Comparison of ENCODE assay signal across 9 cellular contexts in the genomic region with DNA sequence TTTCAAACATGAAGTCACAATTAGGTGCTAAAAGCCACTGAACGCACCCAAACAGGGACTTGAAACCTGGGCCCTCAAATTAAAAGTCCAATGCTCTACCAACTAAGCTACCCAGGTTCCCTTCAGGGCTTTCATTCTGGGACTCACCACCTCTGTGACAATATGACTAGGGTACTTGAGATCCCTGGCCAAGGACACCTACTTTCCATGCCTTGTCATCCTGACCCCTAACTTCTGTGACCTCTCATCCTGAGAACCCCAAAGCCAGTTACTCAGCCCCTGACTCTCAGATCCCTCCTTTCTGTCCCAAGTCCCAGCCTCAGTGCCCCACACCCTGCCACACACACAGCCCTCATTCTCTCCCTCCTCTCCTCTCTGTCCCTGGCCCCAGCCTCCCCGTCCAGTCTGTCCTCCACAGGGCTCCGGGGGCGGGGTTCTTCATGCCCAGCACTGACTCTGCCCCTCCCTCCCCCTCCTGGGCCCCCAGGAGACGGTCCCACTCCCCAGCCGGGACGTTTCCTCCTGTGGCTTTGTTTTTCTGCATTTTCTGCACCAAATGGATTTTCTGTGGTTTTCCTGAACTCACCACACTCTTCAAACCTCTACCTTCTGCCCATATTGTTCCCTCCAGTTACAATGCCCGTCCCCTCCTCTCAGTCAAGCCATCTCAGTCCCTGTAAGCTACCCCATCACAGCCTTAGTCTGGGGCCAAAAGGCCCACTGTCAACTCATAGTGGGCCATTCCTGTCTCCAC. TPM values are rescaled to one million over a fixed set of nuclear protein-coding genes. Genes with fewer than 3 reads are reported as not detected.
DNase-seq lines count a peak whose midpoint lies in the region; ATAC-seq and TF ChIP-seq lines count a peak whose summit lies in the region.
"Had no signal": no experiment of that assay in that cellular context is flagged by ENCODE, and none has a peak within 500 bp of the region (broad histone marks: within the 10 kb centered on the region; RNA-seq: fewer than 3 reads in every experiment).

No MANE protein-coding gene starts in this region.

- H3K27ac ChIP-seq in CD4-positive, alpha-beta T cell (ENCODE audit: low read depth, low read length), result no peak overlapping the region

- ATAC-seq in CD4-positive, alpha-beta T cell (ENCODE audit: poor library complexity), result no peak
- no peak for ATAC-seq in naive thymus-derived CD8-positive, alpha-beta T cell
- ATAC-seq in HG03039 (IDR thresholded peaks at IDR 0.05; ENCODE audit: unreplicated experiment), result no peak

- H3K36me3 Mint-ChIP-seq in CD4-positive, alpha-beta T cell (ENCODE audit: low read depth), result no peaks in the 10 kb centered on the region
- H3K36me3 Mint-ChIP-seq in activated naive CD8-positive, alpha-beta T cell, result no peaks in the 10 kb centered on the region
- H3K36me3 Mint-ChIP-seq in naive thymus-derived CD8-positive, alpha-beta T cell, result no peaks in the 10 kb centered on the region

- POLR2A ChIA-PET in CD4-positive, alpha-beta T cell (lab: Charles Lee), result interaction anchor here (0.7 to 3.1 kb wide), 16 partner anchors 12 to 105 kb away, joined by 3 to 19 read pairs (median 4); a partner anchor contains a TSS
- POLR2A ChIA-PET in naive thymus-derived CD8-positive, alpha-beta T cell (lab: Charles Lee), result interaction anchor here (0.6 to 3.9 kb wide), 14 partner anchors 8 to 78 kb away, joined by 3 to 25 read pairs (median 4); a partner anchor contains a TSS

- CTCF ChIA-PET in CD4-positive, alpha-beta T cell (lab: Charles Lee), result interaction anchor here (1.0 to 4.3 kb wide), 10 partner anchors 12 to 106 kb away, joined by 3 to 31 read pairs (median 5); a partner anchor contains a TSS

- no peaks in the 10 kb centered on the region for H3K27me3 ChIP-seq in CD4-positive, alpha-beta T cell (ENCODE audit: control insufficient read depth, insufficient read depth, low read length)
- H3K27me3 ChIP-seq: left lung had no signal

- no peaks in the 10 kb centered on the region for H3K9me3 ChIP-seq in CD4-positive, alpha-beta T cell (ENCODE audit: control insufficient read depth, low read length)
- H3K9me3 ChIP-seq: left lung had no signal

- TF ChIP-seq CTCF in CD4-positive, alpha-beta T cell (IDR thresholded peaks at IDR 0.05), result peak; percentile 4

- no peaks in the 10 kb centered on the region for H3K27me3 Mint-ChIP-seq in CD4-positive, alpha-beta T cell
- no peaks in the 10 kb centered on the region for H3K27me3 Mint-ChIP-seq in activated naive CD8-positive, alpha-beta T cell
- no peaks in the 10 kb centered on the region for H3K27me3 Mint-ChIP-seq in naive thymus-derived CD8-positive, alpha-beta T cell

- DNase-seq in CD4-positive, alpha-beta T cell, result no peak
- peak; percentile 62 for DNase-seq in Jurkat, Clone E6-1 (ENCODE audit: low read depth, low spot score)
- no peak for DNase-seq in naive thymus-derived CD8-positive, alpha-beta T cell
- DNase-seq in ureter (ENCODE audit: low spot score) (no peak), NCI-H82 treated with DMSO at 0.1 percent for 48 hours (lab: John Stamatoyannopoulos, UW; ENCODE audit: unreplicated experiment) (no peak), germinal center (ENCODE audit: low spot score) (no peak)

- peak overlapping the region; percentile 47 for H3K4me3 ChIP-seq in Jurkat, Clone E6-1 (ENCODE audit: low read length)

- H3K27ac Mint-ChIP-seq in CD4-positive, alpha-beta T cell, result peak overlapping the region; percentile 28
- H3K27ac Mint-ChIP-seq in activated naive CD8-positive, alpha-beta T cell, result peak overlapping the region; percentile 85
- peak overlapping the region; percentile 14 to 91 (median 76) for H3K27ac Mint-ChIP-seq in naive thymus-derived CD8-positive, alpha-beta T cell

- H3K4me1 Mint-ChIP-seq in CD4-positive, alpha-beta T cell (ENCODE audit: low read depth), result peaks cover 27% of the 10 kb centered on the region
- peaks cover 20% of the 10 kb centered on the region for H3K4me1 Mint-ChIP-seq in activated naive CD8-positive, alpha-beta T cell (ENCODE audit: low read depth)
- peaks cover 16 to 28% (median 23%) of the 10 kb centered on the region in 4 donors for H3K4me1 Mint-ChIP-seq in naive thymus-derived CD8-positive, alpha-beta T cell

- intact Hi-C loops in CD4-positive, alpha-beta T cell (cut with DNase I, micrococcal nuclease), result loop anchor here in 1 of 2 experiments (5.0 kb wide), 1 partner anchor 37 kb away; no protein-coding TSS in a partner anchor

- H3K9me3 Mint-ChIP-seq in CD4-positive, alpha-beta T cell, result no peaks in the 10 kb centered on the region
- H3K9me3 Mint-ChIP-seq in activated naive CD8-positive, alpha-beta T cell (ENCODE audit: low read depth), result no peaks in the 10 kb centered on the region
- H3K9me3 Mint-ChIP-seq in naive thymus-derived CD8-positive, alpha-beta T cell, result no peaks in the 10 kb centered on the region

- H3K4me3 Mint-ChIP-seq in CD4-positive, alpha-beta T cell, result peak overlapping the region; percentile 93
- H3K4me3 Mint-ChIP-seq in activated naive CD8-positive, alpha-beta T cell, result peak overlapping the region; percentile 88
- peak overlapping the region; percentile 77 to 93 (median 88) for H3K4me3 Mint-ChIP-seq in naive thymus-derived CD8-positive, alpha-beta T cell

RNA-seq across cellular contexts. Expression of a gene that starts 7.0 kb away (rescaled TPM):
- 1 to 10 TPM; 4.8 to 7.8 TPM for total RNA-seq in CD4-positive, alpha-beta T cell
- 9.3 TPM for polyA plus RNA-seq in Jurkat, Clone E6-1 (2012; ENCODE audit: insufficient read depth, insufficient read length)
- total RNA-seq in naive thymus-derived CD8-positive, alpha-beta T cell, result 1 to 10 TPM; 1.6 to 3.6 TPM
- polyA plus RNA-seq in naive thymus-derived CD8-positive, alpha-beta T cell, result 1 to 10 TPM; 1.5 to 4.5 (median 2.8) TPM
- total RNA-seq in ureter, result 18.6 TPM

RNA-seq across cellular contexts. Expression of a gene that starts 22.3 kb away (rescaled TPM):
- total RNA-seq in CD4-positive, alpha-beta T cell, result 10 to 100 TPM; 50.2 to 52.5 TPM
- polyA plus RNA-seq in Jurkat, Clone E6-1 (2012; ENCODE audit: insufficient read depth, insufficient read length), result 68.6 TPM
- total RNA-seq in naive thymus-derived CD8-positive, alpha-beta T cell, result 10 to 100 TPM; 24.3 to 26.0 TPM
- 10 to 100 TPM; 50.3 to 62.9 (median 61.5) TPM for polyA plus RNA-seq in naive thymus-derived CD8-positive, alpha-beta T cell
- 106 TPM for total RNA-seq in ureter

RNA-seq across cellular contexts. Expression of a gene that starts 38.6 kb away (rescaled TPM):
- 1,000 to 10,000 TPM; 2,912 to 3,041 TPM for total RNA-seq in CD4-positive, alpha-beta T cell
- 3,956 TPM for polyA plus RNA-seq in Jurkat, Clone E6-1 (2012; ENCODE audit: insufficient read depth, insufficient read length)
- total RNA-seq in naive thymus-derived CD8-positive, alpha-beta T cell, result 1,000 to 10,000 TPM; 3,084 to 3,152 TPM
- polyA plus RNA-seq in naive thymus-derived CD8-positive, alpha-beta T cell, result 1,000 to 10,000 TPM; 2,379 to 2,818 (median 2,600) TPM
- total RNA-seq in ureter, result 1,912 TPM

RNA-seq across cellular contexts. Expression of a gene that starts 45.5 kb away (rescaled TPM):
- 100 to 1,000 TPM; 202 to 203 TPM for total RNA-seq in CD4-positive, alpha-beta T cell
- polyA plus RNA-seq in Jurkat, Clone E6-1 (2012; ENCODE audit: insufficient read depth, insufficient read length), result 137 TPM
- total RNA-seq in naive thymus-derived CD8-positive, alpha-beta T cell, result 100 to 1,000 TPM; 162 to 173 TPM
- polyA plus RNA-seq in naive thymus-derived CD8-positive, alpha-beta T cell, result 100 to 1,000 TPM; 662 to 854 (median 844) TPM
- total RNA-seq in ureter, result 35.6 TPM

RNA-seq across cellular contexts. Expression of a gene that starts 46.3 kb away (rescaled TPM):
- under 1 TPM; 0.49 to 0.78 TPM for total RNA-seq in CD4-positive, alpha-beta T cell
- polyA plus RNA-seq in Jurkat, Clone E6-1 (2012; ENCODE audit: insufficient read depth, insufficient read length), result 0.66 TPM
- 1 to 10 TPM; 1.9 to 2.4 TPM for total RNA-seq in naive thymus-derived CD8-positive, alpha-beta T cell
- polyA plus RNA-seq in naive thymus-derived CD8-positive, alpha-beta T cell, result under 1 TPM; 0.28 to 0.34 (median 0.32) TPM
- 13.2 TPM for total RNA-seq in ureter

Comparison
In these comparisons a context has a peak if more than half of its experiments do, and no peak if none do; other contexts are left out.
1. H3K27ac Mint-ChIP-seq: peak in every context shown above with its lines; median percentile 85 in activated naive CD8-positive, alpha-beta T cell; 76 in naive thymus-derived CD8-positive, alpha-beta T cell; 28 in CD4-positive, alpha-beta T cell.